ENCODE assay signal across 21 cellular contexts in genomic region chr6:141244366-141244765, GRCh38.
DNase-seq lines count a peak whose midpoint lies in the region; ATAC-seq, FAIRE-seq and TF ChIP-seq lines count a peak whose summit lies in the region.
"Had no signal": no experiment of that assay in that cellular context is flagged by ENCODE, and none has a peak within 500 bp of the region (broad histone marks: within the 10 kb centered on the region; RNA-seq: fewer than 3 reads in every experiment).

No MANE protein-coding gene starts in this region.

- H3K36me3 Mint-ChIP-seq in nephron progenitor cell (ENCODE audit: low read depth): no peaks in the 10 kb centered on the region
- no peaks in the 10 kb centered on the region for H3K36me3 Mint-ChIP-seq in activated CD8-positive, alpha-beta memory T cell treated with anti-CD3 and anti-CD28 coated beads, Interleukin-2, amount 10 ng/mL, durations not matched to agents 7 days and 5 days

- H4K20me1 ChIP-seq in Karpas-422 (ENCODE audit: insufficient read depth, low read depth, low read length): no peaks in the 10 kb centered on the region

- H2AFZ ChIP-seq in Karpas-422 (ENCODE audit: low read length): no peak overlapping the region

- no peaks in the 10 kb centered on the region; the same call in 1 of the 2 replicates for H3K9me3 ChIP-seq in Karpas-422 (ENCODE audit: low read length)
- H3K9me3 ChIP-seq: A549, BE2C, SJSA1 had no signal

- H3K4me2 ChIP-seq in Karpas-422 (ENCODE audit: low read depth, low read length, poor library complexity, severe bottlenecking): no peak overlapping the region
- H3K4me2 ChIP-seq: A549 had no signal

- H3K4me1 Mint-ChIP-seq in nephron progenitor cell: peaks cover 4% of the 10 kb centered on the region
- H3K4me1 Mint-ChIP-seq in activated CD8-positive, alpha-beta memory T cell treated with anti-CD3 and anti-CD28 coated beads, Interleukin-2, amount 10 ng/mL, durations not matched to agents 7 days and 5 days: no peaks in the 10 kb centered on the region

- no peaks in the 10 kb centered on the region for H3K36me3 ChIP-seq in Karpas-422 (ENCODE audit: insufficient read depth, low read length)
- H3K36me3 ChIP-seq: BE2C, SJSA1 had no signal

- H3K9me3 Mint-ChIP-seq in nephron progenitor cell: no peaks in the 10 kb centered on the region
- H3K9me3 Mint-ChIP-seq in activated CD8-positive, alpha-beta memory T cell treated with anti-CD3 and anti-CD28 coated beads, Interleukin-2, amount 10 ng/mL, durations not matched to agents 7 days and 5 days (ENCODE audit: low read depth): no peaks in the 10 kb centered on the region

- H3K9ac ChIP-seq in Karpas-422 (ENCODE audit: low read length): no peak overlapping the region

- no peaks in the 10 kb centered on the region for H3K27me3 Mint-ChIP-seq in nephron progenitor cell (ENCODE audit: low read depth, poor library complexity)
- H3K27me3 Mint-ChIP-seq in activated CD8-positive, alpha-beta memory T cell treated with anti-CD3 and anti-CD28 coated beads, Interleukin-2, amount 10 ng/mL, durations not matched to agents 7 days and 5 days: no peaks in the 10 kb centered on the region

- H3K4me3 ChIP-seq in Karpas-422 (ENCODE audit: low read length): no peak overlapping the region
- H3K4me3 ChIP-seq: A549, K562, SJSA1 had no signal

- CTCF ChIA-PET in activated CD8-positive, alpha-beta memory T cell treated with anti-CD3 and anti-CD28 coated beads, Interleukin-2, amount 10 ng/mL, durations not matched to agents 7 days and 5 days (lab: Charles Lee): interaction anchor here (0.8 kb wide), 1 partner anchor 11 kb away, joined by 3 read pairs; no protein-coding TSS in a partner anchor

- no peak overlapping the region for H3K27ac Mint-ChIP-seq in nephron progenitor cell
- no peak overlapping the region for H3K27ac Mint-ChIP-seq in activated CD8-positive, alpha-beta memory T cell treated with anti-CD3 and anti-CD28 coated beads, Interleukin-2, amount 10 ng/mL, durations not matched to agents 7 days and 5 days

- H3K9me2 ChIP-seq in Karpas-422 (replicated peaks; ENCODE audit: insufficient read depth, low read length): no peaks in the 10 kb centered on the region

- FAIRE-seq in RCC 7860 (lab: Jason Lieb, UNC): peak; percentile 29
- FAIRE-seq: A549, GM12891, H1, HepG2, K562 had no signal

- no peaks in the 10 kb centered on the region for H3K4me1 ChIP-seq in Karpas-422 (ENCODE audit: low read length)
- H3K4me1 ChIP-seq: A549, BE2C, SJSA1 had no signal

- DNase-seq in DMS 273 treated with DMSO at 0.1 percent for 48 hours (lab: John Stamatoyannopoulos, UW): peak; percentile 41
- DNase-seq in NCI-H1694 treated with DMSO at 0.1 percent for 48 hours (lab: John Stamatoyannopoulos, UW): peak; percentile 34
- DNase-seq in RCC 7860 (ENCODE audit: low spot score): no peak
- DNase-seq in nephron progenitor cell: peak; percentile 17
- no peak for DNase-seq in NOMO-1 treated with DMSO at 0.1 percent for 48 hours (lab: John Stamatoyannopoulos, UW; ENCODE audit: unreplicated experiment)
- DNase-seq in activated CD8-positive, alpha-beta memory T cell treated with anti-CD3 and anti-CD28 coated beads, Interleukin-2, amount 10 ng/mL, durations not matched to agents 7 days and 5 days: no peak
- no peak for DNase-seq in Karpas-422
- DNase-seq: BE2C; NCI-H1092; NCI-H1436; NCI-H2029 treated with DMSO at 0.1 percent for 48 hours; NK-92 treated with Interleukin-12 subunit alpha and Interleukin-12 subunit beta, amount 100 ng/mL, for 24 hours; T-helper 1 cell had no signal

- no peak for TF ChIP-seq CTCF in nephron progenitor cell (IDR thresholded peaks at IDR 0.05)

- no peaks in the 10 kb centered on the region for H3K79me2 ChIP-seq in Karpas-422 (ENCODE audit: low read length)

- no peak for ATAC-seq in activated CD8-positive, alpha-beta memory T cell treated with anti-CD3 and anti-CD28 coated beads, Interleukin-2, amount 10 ng/mL, durations not matched to agents 7 days and 5 days
- ATAC-seq in HG02938 (IDR thresholded peaks at IDR 0.05; ENCODE audit: unreplicated experiment): no peak
- ATAC-seq: A549, HepG2, K562, Right ventricle myocardium inferior had no signal

- no peaks in the 10 kb centered on the region for H3K27me3 ChIP-seq in Karpas-422 (ENCODE audit: low read length)
- H3K27me3 ChIP-seq: BE2C, SJSA1 had no signal

- H3K27ac ChIP-seq in Karpas-422 (ENCODE audit: low read length): no peak overlapping the region
- H3K27ac ChIP-seq: A549, SJSA1 had no signal

- H3K4me3 Mint-ChIP-seq in nephron progenitor cell: no peak overlapping the region
- H3K4me3 Mint-ChIP-seq in activated CD8-positive, alpha-beta memory T cell treated with anti-CD3 and anti-CD28 coated beads, Interleukin-2, amount 10 ng/mL, durations not matched to agents 7 days and 5 days: no peak overlapping the region

Comparison
In these comparisons a context has a peak if more than half of its experiments do, and no peak if none do; other contexts are left out.
1. DNase-seq: peak in DMS 273 treated with DMSO at 0.1 percent for 48 hours (single experiment), NCI-H1694 treated with DMSO at 0.1 percent for 48 hours (single experiment) and nephron progenitor cell (single experiment); none in RCC 7860 (single experiment), NOMO-1 treated with DMSO at 0.1 percent for 48 hours (single experiment), activated CD8-positive, alpha-beta memory T cell treated with anti-CD3 and anti-CD28 coated beads, Interleukin-2, amount 10 ng/mL, durations not matched to agents 7 days and 5 days (single experiment) and Karpas-422 (single experiment).